Comparison of ENCODE assay signal across 8 cellular contexts in genomic region chr7:125316451-125316850, GRCh38.
A peak's percentile ranks its signal among the peaks of the same experiment; 100 is the strongest.
DNase-seq lines count a peak whose midpoint lies in the region; ATAC-seq, FAIRE-seq and TF ChIP-seq lines count a peak whose summit lies in the region.
"Had no signal": no experiment of that assay in that cellular context is flagged by ENCODE, and none has a peak within 500 bp of the region (broad histone marks: within the 10 kb centered on the region; RNA-seq: fewer than 3 reads in every experiment).

No MANE protein-coding gene starts in this region.

- no peak overlapping the region for H2BK5ac ChIP-seq in neuronal stem cell (ENCODE audit: low read length)

- no peaks in the 10 kb centered on the region for H3K4me1 Mint-ChIP-seq in brain

- H3K9ac ChIP-seq in MM.1S (ENCODE audit: low read length) (no peak overlapping the region), neuronal stem cell (ENCODE audit: low read depth, low read length, poor library complexity) (no peak overlapping the region)

- no peak overlapping the region for H2AK5ac ChIP-seq in neuronal stem cell (ENCODE audit: low read depth, low read length)

- no peak overlapping the region for H3K4ac ChIP-seq in neuronal stem cell (ENCODE audit: low read length)

- H4K8ac ChIP-seq in neuronal stem cell (ENCODE audit: low read depth, low read length) = no peak overlapping the region

- H3K27ac Mint-ChIP-seq in brain = peak overlapping the region in 1 of 5 experiments; percentile 23

- H3K4me3 ChIP-seq in MM.1S (ENCODE audit: low read length) (no peak overlapping the region), neuronal stem cell (ENCODE audit: low read length in 2 of 2) (no peak overlapping the region)
- H3K4me3 ChIP-seq: ascending aorta had no signal

- DNase-seq in MM.1S (peak; percentile 87), neuronal stem cell (ENCODE audit: low spot score) (peak; percentile 35), amniotic stem cell (lab: John Stamatoyannopoulos, UW) (no peak), HTR-8/SVneo (ENCODE audit: insufficient read length, low spot score) (no peak)

- no peak overlapping the region for H4K91ac ChIP-seq in neuronal stem cell (ENCODE audit: low read depth, low read length, poor library complexity)

- H3K4me1 ChIP-seq in MM.1S (ENCODE audit: low read length) (no peaks in the 10 kb centered on the region), neuronal stem cell (ENCODE audit: control insufficient read depth in 2 of 2, insufficient read depth in 1 of 2, low read depth in 1 of 2, low read length in 2 of 2) (no peaks in the 10 kb centered on the region)
- H3K4me1 ChIP-seq: ascending aorta had no signal

- H3K27me3 ChIP-seq in MM.1S (replicated peaks; ENCODE audit: insufficient read depth, low read length) = no peaks in the 10 kb centered on the region
- no peaks in the 10 kb centered on the region for H3K27me3 ChIP-seq in neuronal stem cell (ENCODE audit: control insufficient read depth in 3 of 3, insufficient read depth in 3 of 3, low read depth in 1 of 3, low read length in 3 of 3)
- H3K27me3 ChIP-seq: ascending aorta had no signal

- no peaks in the 10 kb centered on the region for H3F3A ChIP-seq in MM.1S (ENCODE audit: insufficient read depth, low read length)

- no peak overlapping the region for H3K14ac ChIP-seq in neuronal stem cell (ENCODE audit: low read length)

- H2AFZ ChIP-seq in MM.1S (ENCODE audit: low read length) = no peak overlapping the region
- no peak overlapping the region for H2AFZ ChIP-seq in neuronal stem cell (ENCODE audit: low read length)

- H2BK15ac ChIP-seq in neuronal stem cell (ENCODE audit: low read length) = no peak overlapping the region

- H3K23ac ChIP-seq in neuronal stem cell (ENCODE audit: low read depth, low read length, poor library complexity) = no peak overlapping the region

- H3K79me2 ChIP-seq in MM.1S (ENCODE audit: low read length) = no peaks in the 10 kb centered on the region

- H3K27ac ChIP-seq in MM.1S (ENCODE audit: low read length) = no peak overlapping the region
- H3K27ac ChIP-seq in neuronal stem cell (replicated peaks; ENCODE audit: low read length) = no peak overlapping the region
- H3K27ac ChIP-seq: ascending aorta had no signal

- H3K79me1 ChIP-seq in neuronal stem cell (ENCODE audit: low read depth, low read length) = no peaks in the 10 kb centered on the region

- FAIRE-seq in HTR-8/SVneo (lab: Jason Lieb, UNC) = no peak

- H4K20me1 ChIP-seq in MM.1S (ENCODE audit: insufficient read depth, low read length) = no peaks in the 10 kb centered on the region

- ATAC-seq in GM19035 (IDR thresholded peaks at IDR 0.05; ENCODE audit: unreplicated experiment) = peak; percentile 65
- no peak for ATAC-seq in GM21367 (IDR thresholded peaks at IDR 0.05; ENCODE audit: unreplicated experiment)

- TF ChIP-seq CTCF in MM.1S (IDR thresholded peaks at IDR 0.05; ENCODE audit: low read length) (peak; percentile 71), brain (conservative IDR thresholded peaks at IDR 0.05) (peak; percentile 37 to 59)

- no peaks in the 10 kb centered on the region for H3K36me3 ChIP-seq in MM.1S (replicated peaks; ENCODE audit: insufficient read depth, low read length)
- H3K36me3 ChIP-seq in neuronal stem cell (replicated peaks in 1 of 2; ENCODE audit: control insufficient read depth in 2 of 2, insufficient read depth in 2 of 2, low read length in 2 of 2) = no peaks in the 10 kb centered on the region
- H3K36me3 ChIP-seq: ascending aorta had no signal

- H3K9me3 Mint-ChIP-seq in brain = peaks cover 0 to 21% (median 12%) of the 10 kb centered on the region in 5 experiments

- no peaks in the 10 kb centered on the region for H3K27me3 Mint-ChIP-seq in brain

- no peaks in the 10 kb centered on the region for H3K36me3 Mint-ChIP-seq in brain

- H3K9me3 ChIP-seq in MM.1S (replicated peaks; ENCODE audit: insufficient read depth, low read length) (no peaks in the 10 kb centered on the region), neuronal stem cell (replicated peaks in 1 of 2; ENCODE audit: control insufficient read depth in 2 of 2, insufficient read depth in 1 of 2, low read depth in 1 of 2, low read length in 2 of 2) (no peaks in the 10 kb centered on the region)
- H3K9me3 ChIP-seq: ascending aorta had no signal

- no peak overlapping the region for H2BK120ac ChIP-seq in neuronal stem cell (ENCODE audit: low read depth, low read length)

- no peak overlapping the region for H3K4me2 ChIP-seq in MM.1S (ENCODE audit: low read depth, low read length)
- H3K4me2 ChIP-seq in neuronal stem cell (ENCODE audit: insufficient read depth, low read length, poor library complexity, severe bottlenecking) = no peak overlapping the region

- no CpG with 5 or more reads among the region's 2 CpGs for WGBS in neuronal stem cell (ENCODE audit: extremely low coverage in 2 of 2, insufficient read length in 2 of 2, insufficient replicate concordance in 1 of 2), 2 donors

- H2BK12ac ChIP-seq in neuronal stem cell (ENCODE audit: low read length) = no peak overlapping the region

- no peak overlapping the region for H3K18ac ChIP-seq in neuronal stem cell (ENCODE audit: low read length)

- H3K9me2 ChIP-seq in MM.1S (replicated peaks; ENCODE audit: insufficient read depth, low read length) = no peaks in the 10 kb centered on the region

- no peak overlapping the region for H3K4me3 Mint-ChIP-seq in brain

Comparison
In these comparisons a context has a peak if more than half of its experiments do, and no peak if none do; other contexts are left out.
1. DNase-seq: peak in MM.1S (single experiment) and neuronal stem cell (single experiment); none in amniotic stem cell (single experiment) and HTR-8/SVneo (single experiment).